ENCODE assay signal across 5 cellular contexts in the genomic region with DNA sequence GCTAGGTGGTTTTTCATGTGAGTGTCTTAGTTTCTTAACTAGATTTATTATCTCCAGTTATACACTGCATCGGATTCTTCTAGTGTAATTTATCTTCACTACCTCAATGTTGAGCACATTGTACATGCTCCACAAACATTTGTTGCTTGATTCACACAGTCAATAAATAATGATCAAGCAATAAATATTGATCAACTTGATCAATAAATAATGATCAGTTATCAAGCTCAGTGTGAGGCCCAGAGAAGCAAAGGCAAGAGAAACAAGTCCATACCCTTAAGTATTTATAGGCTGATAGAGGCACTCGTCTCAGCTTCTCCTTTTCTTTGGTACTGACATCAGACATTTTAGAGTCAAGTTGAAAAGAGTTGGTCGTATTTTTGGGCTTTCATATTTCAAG.
"Had no signal": no experiment of that assay in that cellular context is flagged by ENCODE, and none has a peak within 500 bp of the region (broad histone marks: within the 10 kb centered on the region; RNA-seq: fewer than 3 reads in every experiment).

No MANE protein-coding gene starts in this region.

- FAIRE-seq: GM12878, GM12892, GM18507 had no signal

- ATAC-seq: GM12878 had no signal

- DNase-seq: GDM1, GF-D8 had no signal

- H3K4me3 ChIP-seq: GM12878 had no signal
